Comparison of ENCODE assay signal across 10 cellular contexts in the genomic region with DNA sequence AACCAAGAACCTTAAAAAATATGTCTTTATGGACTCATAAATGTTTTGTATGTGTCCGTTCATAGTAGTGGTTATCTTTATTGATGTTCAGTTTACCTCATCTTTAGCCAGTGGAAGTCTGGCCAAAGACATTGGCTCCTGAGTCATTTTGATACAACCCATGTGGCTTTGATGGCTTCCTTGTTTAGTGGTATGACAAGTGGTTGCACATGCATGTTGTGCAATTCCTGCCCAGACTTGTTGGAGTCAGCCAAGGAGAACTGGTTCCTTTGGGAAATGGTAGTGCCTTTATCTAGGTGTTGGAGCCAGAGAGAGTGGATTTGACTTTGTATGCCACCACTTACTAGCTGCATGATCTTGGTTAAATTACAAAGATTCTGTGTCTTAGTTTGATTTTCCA.
DNase-seq lines count a peak whose midpoint lies in the region; ATAC-seq, FAIRE-seq and TF ChIP-seq lines count a peak whose summit lies in the region.
"Had no signal": no experiment of that assay in that cellular context is flagged by ENCODE, and none has a peak within 500 bp of the region (broad histone marks: within the 10 kb centered on the region; RNA-seq: fewer than 3 reads in every experiment).

No MANE protein-coding gene starts in this region.

- no peaks in the 10 kb centered on the region for H3K27me3 ChIP-seq in mammary epithelial cell (ENCODE audit: insufficient read depth, low read length)
- H3K27me3 ChIP-seq in pancreas, result no peaks in the 10 kb centered on the region

- in situ Hi-C loops in mammary epithelial cell (cut with MboI; ENCODE audit: low sequenced_read_pairs in 2 of 2), result loop anchor here in 1 of 2 donors (5.0 kb wide), 1 partner anchor 43 kb away; no protein-coding TSS in a partner anchor

- H3K9ac ChIP-seq in mammary epithelial cell (ENCODE audit: insufficient read depth, low read length), result no peak overlapping the region

- H3K36me3 ChIP-seq in mammary epithelial cell (ENCODE audit: insufficient read depth, low read length), result no peaks in the 10 kb centered on the region
- no peaks in the 10 kb centered on the region for H3K36me3 ChIP-seq in pancreas

- H3K4me1 ChIP-seq in mammary epithelial cell (ENCODE audit: insufficient read depth, low read length) (peaks cover 12% of the 10 kb centered on the region), pancreas (no peaks in the 10 kb centered on the region)

- ATAC-seq in pancreas, result no peak

- H3K27ac ChIP-seq in mammary epithelial cell (ENCODE audit: insufficient read depth, low read depth, low read length), result no peak overlapping the region
- H3K27ac ChIP-seq in pancreas, result no peak overlapping the region

- no peak for FAIRE-seq in pancreas (lab: Jason Lieb, UNC)

- no peak overlapping the region for H3K4me3 ChIP-seq in mammary epithelial cell (replicated peaks in 1 of 3; ENCODE audit: insufficient read depth in 1 of 3, low read depth in 2 of 3, low read length in 3 of 3)
- no peak overlapping the region for H3K4me3 ChIP-seq in pancreas

- CTCF ChIA-PET in mammary epithelial cell (lab: Charles Lee; ENCODE audit: low non-redundant PET), result no interaction called here

- TF ChIP-seq CTCF in mammary epithelial cell (conservative IDR thresholded peaks at IDR 0.05 in 1 of 2, IDR thresholded peaks at IDR 0.05 in 1 of 2; ENCODE audit: extremely low read depth in 1 of 2, insufficient read depth in 1 of 2, low read depth in 1 of 2, low read length in 2 of 2) (no peak), pancreas (IDR thresholded peaks at IDR 0.05) (no peak)

- no TSS peak for BruUV-seq in mammary epithelial cell (replicated peaks; lab: Mats Ljungman, UMichigan)

- intact Hi-C loops in mammary epithelial cell (cut with micrococcal nuclease) (no loop called here), pancreas (cut with DNase I) (no loop called here)

- H4K20me1 ChIP-seq in mammary epithelial cell (ENCODE audit: insufficient read depth, low read length), result no peaks in the 10 kb centered on the region

- H3K4me2 ChIP-seq in mammary epithelial cell (ENCODE audit: insufficient read depth, low read depth, low read length), result peak overlapping the region; percentile 52

- DNase-seq in NOMO-1 (lab: John Stamatoyannopoulos, UW; ENCODE audit: unreplicated experiment in 2 of 2), result peak; percentile 25 to 44
- no peak for DNase-seq in NOMO-1 treated with dmso at 0.1 percent for 144 hours (lab: John Stamatoyannopoulos, UW; ENCODE audit: unreplicated experiment)
- DNase-seq in HPDE6-E6E7 (ENCODE audit: extremely low spot score), result peak; percentile 81
- DNase-seq in mammary epithelial cell, result peak; percentile 94
- DNase-seq in renal cortical epithelial cell (ENCODE audit: low read depth), result peak; percentile 88
- DNase-seq in pancreas, result no peak
- no peak for DNase-seq in COLO829 (ENCODE audit: low spot score)
- no peak for DNase-seq in medulla oblongata (ENCODE audit: extremely low spot score)
- DNase-seq: effector memory CD4-positive, alpha-beta T cell; immature natural killer cell had no signal

- H2AFZ ChIP-seq in mammary epithelial cell (ENCODE audit: low read depth, low read length), result no peak overlapping the region

- WGBS in mammary epithelial cell (ENCODE audit: low coverage, missing lambda C conversion rate), result 33% methylated on average over 1 of the region's 1 CpG
- 91 to 93% methylated on average over 1 of the region's 1 CpG for WGBS in pancreas, 2 donors

- H3K9me3 ChIP-seq in mammary epithelial cell (replicated peaks; ENCODE audit: insufficient read depth, low read length) (no peaks in the 10 kb centered on the region), pancreas (no peaks in the 10 kb centered on the region)

- dilution Hi-C loops in mammary epithelial cell (cut with HindIII; ENCODE audit: low sequenced_read_pairs), result no loop called here

- no peaks in the 10 kb centered on the region for H3K79me2 ChIP-seq in mammary epithelial cell (ENCODE audit: insufficient read depth, low read length)

Comparison
In these comparisons a context has a peak if more than half of its experiments do, and no peak if none do; other contexts are left out.
1. DNase-seq: peak in NOMO-1 (2 of 2), HPDE6-E6E7 (single experiment), mammary epithelial cell (single experiment) and renal cortical epithelial cell (single experiment); none in NOMO-1 treated with dmso at 0.1 percent for 144 hours (single experiment), pancreas (0 of 6), COLO829 (single experiment) and medulla oblongata (single experiment).